In genomic region chr21:27026501-27026900, GRCh38 we compare ENCODE assay signal across 27 cellular contexts. TPM values are rescaled to one million over a fixed set of nuclear protein-coding genes. Genes with fewer than 3 reads are reported as not detected.
DNase-seq lines count a peak whose midpoint lies in the region; ATAC-seq, FAIRE-seq and TF ChIP-seq lines count a peak whose summit lies in the region.
"Had no signal": no experiment of that assay in that cellular context is flagged by ENCODE, and none has a peak within 500 bp of the region (broad histone marks: within the 10 kb centered on the region; RNA-seq: fewer than 3 reads in every experiment).

No MANE protein-coding gene starts in this region.

- H3K4me1 ChIP-seq in HUES64 (ENCODE audit: insufficient read depth, low read length) (peaks cover 34% of the 10 kb centered on the region), small intestine (ENCODE audit: control insufficient read depth in 2 of 2, insufficient read depth in 1 of 2, low read depth in 1 of 2, low read length in 1 of 2) (no peaks in the 10 kb centered on the region)
- H3K4me1 ChIP-seq: A549, BE2C, uterus had no signal

- H3K9me3 ChIP-seq in HUES64 (ENCODE audit: insufficient read depth, low read depth, low read length) (no peaks in the 10 kb centered on the region), small intestine (ENCODE audit: control insufficient read depth, low read depth) (no peaks in the 10 kb centered on the region)
- H3K9me3 ChIP-seq: A549, BE2C, ovary, SJCRH30, uterus had no signal

- H3K4me3 ChIP-seq in HUES64 (ENCODE audit: low read length) (peak overlapping the region; percentile 9; the same call in 1 of the 2 replicates), choroid plexus epithelial cell (ENCODE audit: low read depth, low read length) (no peak overlapping the region), small intestine (ENCODE audit: low read depth in 1 of 2, low read length in 2 of 2) (no peak overlapping the region)
- H3K4me3 ChIP-seq: A549, cardiac muscle cell, ovary, SJCRH30, uterus had no signal

- 25% methylated on average over 1 of the region's 1 CpG for WGBS in HUES64
- WGBS in small intestine, 3 donors = 23 to 58% (median 52%) methylated on average over 1 of the region's 1 CpG

- peak overlapping the region; percentile 76; the same call in 1 of the 2 replicates for H3K27ac ChIP-seq in HUES64 (ENCODE audit: low read depth, low read length)
- H3K27ac ChIP-seq in small intestine (ENCODE audit: low read depth in 1 of 2, low read length in 1 of 2) = no peak overlapping the region
- H3K27ac ChIP-seq: A549, cardiac muscle cell, HL-60, ovary, SJCRH30, uterus had no signal

- DNase-seq in EH (ENCODE audit: low read depth) = peak; percentile 57
- DNase-seq in choroid plexus epithelial cell (ENCODE audit: low read depth) = peak; percentile 13
- peak; percentile 34 for DNase-seq in iPS-NIHi7 (ENCODE audit: extremely low spot score)
- no peak for DNase-seq in SIG-M5 (lab: John Stamatoyannopoulos, UW)
- DNase-seq in small intestine = no peak
- DNase-seq: activated CD4-positive, alpha-beta T cell treated with anti-CD3 and anti-CD28 coated beads for 4 hours; activated naive CD4-positive, alpha-beta T cell treated with anti-CD3 and anti-CD28 coated beads for 36 hours; activated T-cell treated with anti-CD3 and anti-CD28 coated beads, Interleukin-2, amount 50 U/mL, for 48 hours; amniotic stem cell; BE2C; H7; NCI-H1105 treated with DMSO at 0.1 percent for 48 hours; NCI-H510A treated with DMSO at 0.1 percent for 48 hours; NK-92 treated with Interleukin-12 subunit alpha and Interleukin-12 subunit beta, amount 100 ng/mL, for 24 hours; ovary; SJCRH30; stimulated activated CD4-positive, alpha-beta T cell treated with anti-CD3 and anti-CD28 coated beads, Interleukin-4, amount 100 ng/mL, for 4 hours; stimulated activated naive CD4-positive, alpha-beta T cell; uterus had no signal

- no peaks in the 10 kb centered on the region for H3K27me3 ChIP-seq in HUES64 (ENCODE audit: insufficient read depth, low read length)
- H3K27me3 ChIP-seq in small intestine (ENCODE audit: control insufficient read depth in 2 of 2, insufficient read depth in 2 of 2, low read length in 2 of 2) = no peaks in the 10 kb centered on the region
- H3K27me3 ChIP-seq: BE2C, cardiac muscle cell, ovary, SJCRH30, uterus had no signal

- ATAC-seq in HG03108 (IDR thresholded peaks at IDR 0.05; ENCODE audit: unreplicated experiment) (no peak), HG03520 (IDR thresholded peaks at IDR 0.05; ENCODE audit: unreplicated experiment) (no peak)
- ATAC-seq: A549 had no signal

- H3K36me3 ChIP-seq in HUES64 (ENCODE audit: insufficient read depth, low read length) = no peaks in the 10 kb centered on the region
- H3K36me3 ChIP-seq in small intestine (ENCODE audit: control insufficient read depth in 2 of 2, insufficient read depth in 2 of 2, low read length in 2 of 2) = no peaks in the 10 kb centered on the region
- H3K36me3 ChIP-seq: BE2C, cardiac muscle cell, ovary, SJCRH30, uterus had no signal

- TF ChIP-seq CTCF in choroid plexus epithelial cell (conservative IDR thresholded peaks at IDR 0.05; ENCODE audit: low read depth, low read length) = no peak

- FAIRE-seq in small intestine (lab: Jason Lieb, UNC) = no peak
- FAIRE-seq: A549, GM12891 had no signal

- peak overlapping the region; percentile 45; the same call in 1 of the 2 replicates for H3K9ac ChIP-seq in HUES64 (ENCODE audit: low read depth, low read length)

RNA-seq across cellular contexts. Expression of gene ADAMTS5, which starts 59.6 kb away (rescaled TPM):
- 0.30 TPM for polyA plus RNA-seq in HUES64 (2013, experiment 1 of 2)
- polyA plus RNA-seq in HUES64 (2013, experiment 2 of 2) = 0.38 TPM
- 1 to 10 TPM in 1 of 3 donors, under 1 TPM in 2; under 0.01 to 4.4 (median 0.27) TPM for polyA plus RNA-seq in small intestine
- polyA plus RNA-seq: A549, cardiac muscle cell, IgD-negative memory B cell had no signal

Comparison
In these comparisons a context has a peak if more than half of its experiments do, and no peak if none do; other contexts are left out.
1. DNase-seq: peak in EH (single experiment), choroid plexus epithelial cell (single experiment) and iPS-NIHi7 (single experiment); none in SIG-M5 (single experiment) and small intestine (single experiment).